21 cellular contexts compared by ENCODE assay signal in genomic region chr2:19731040-19731439, GRCh38.
"Had no signal": no experiment of that assay in that cellular context is flagged by ENCODE, and none has a peak within 500 bp of the region (broad histone marks: within the 10 kb centered on the region; RNA-seq: fewer than 3 reads in every experiment).

No MANE protein-coding gene starts in this region.

- H3K27ac ChIP-seq: HL-60, SJCRH30 had no signal

- H3K36me3 ChIP-seq: MG63, SJCRH30 had no signal

- H3K27me3 ChIP-seq: MG63 had no signal

- DNase-seq: Karpas-422, KG1, MG63, NCI-H1092, NCI-H1105 treated with DMSO at 0.1 percent for 48 hours, NCI-H1417 treated with DMSO at 0.1 percent for 48 hours, NCI-H146, NCI-H1694 treated with DMSO at 0.1 percent for 48 hours, NCI-H1930, NCI-H2081, NCI-H2107, NCI-H2227 treated with DMSO at 0.1 percent for 48 hours, NCI-H524, NCI-H69, NCI-H774, SHP77 treated with DMSO at 0.1 percent for 48 hours, SJCRH30 had no signal

- H3K9me3 ChIP-seq: MG63, SJCRH30 had no signal

- ATAC-seq: Panc1, Right ventricle myocardium inferior, SK-N-SH treated with all-trans-retinoic acid at 6 μM for 48 hours had no signal

- H3K4me3 ChIP-seq: MG63, SJCRH30 had no signal
